36 cellular contexts compared by ENCODE assay signal in the genomic region with DNA sequence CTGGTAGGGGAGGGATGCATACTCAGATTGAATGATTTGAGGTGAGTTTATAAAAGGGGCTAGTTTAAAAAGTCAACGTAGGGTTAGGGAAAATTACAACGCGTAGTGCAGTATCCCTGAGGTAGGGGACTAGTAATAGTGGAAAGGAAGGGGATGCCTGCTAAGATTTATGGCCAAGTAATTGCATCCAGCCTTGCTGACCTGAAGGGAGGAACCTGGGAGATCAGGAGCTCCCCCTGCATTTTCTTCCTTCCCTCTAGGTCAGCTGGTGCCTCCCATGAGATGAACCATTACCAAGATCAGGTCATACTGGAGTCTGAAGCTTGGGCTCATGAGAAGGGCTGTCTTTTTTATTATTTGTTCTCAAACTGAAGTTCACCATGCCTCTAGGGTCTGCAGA.
"Had no signal": no experiment of that assay in that cellular context is flagged by ENCODE, and none has a peak within 500 bp of the region (broad histone marks: within the 10 kb centered on the region; RNA-seq: fewer than 3 reads in every experiment).

No MANE protein-coding gene starts in this region.

- H3K27me3 Mint-ChIP-seq: activated naive CD4-positive, alpha-beta T cell treated with anti-CD3 and anti-CD28 coated beads, Interleukin-2, amount 10 ng/mL, durations not matched to agents 7 days and 5 days; activated naive CD8-positive, alpha-beta T cell; activated naive CD8-positive, alpha-beta T cell treated with anti-CD3 and anti-CD28 coated beads for 36 hours; activated naive CD8-positive, alpha-beta T cell treated with anti-CD3 and anti-CD28 coated beads, Interleukin-2, amount 10 ng/mL, durations not matched to agents 7 days and 5 days; activated naive CD8-positive, alpha-beta T cell treated with anti-CD3 and anti-CD28 coated beads, Interleukin-2, amount 50 U/mL, for 24 hours; activated T-cell treated with anti-CD3 and anti-CD28 coated beads, Interleukin-2, amount 50 U/mL, for 24 hours; activated T-helper 17 cell treated with anti-CD3 and anti-CD28 coated beads, Interleukin-2, amount 50 U/mL, for 72 hours; central memory CD8-positive, alpha-beta T cell had no signal

- DNase-seq: activated effector memory CD4-positive, alpha-beta T cell treated with anti-CD3 and anti-CD28 coated beads, Interleukin-2, amount 50 U/mL, for 16 hours; activated effector memory CD4-positive, alpha-beta T cell treated with Interleukin-2 at 50 U/mL for 16 hours; activated gamma-delta T cell; activated gamma-delta T cell treated with Interleukin-2 at 50 U/mL for 16 hours; activated naive CD4-positive, alpha-beta T cell; activated naive CD4-positive, alpha-beta T cell treated with anti-CD3 and anti-CD28 coated beads for 36 hours; activated naive CD4-positive, alpha-beta T cell treated with anti-CD3 and anti-CD28 coated beads, Interleukin-2, amount 10 ng/mL, durations not matched to agents 7 days and 5 days; activated naive CD4-positive, alpha-beta T cell treated with anti-CD3 and anti-CD28 coated beads, Interleukin-2, amount 50 U/mL, for 16 hours; activated naive CD4-positive, alpha-beta T cell treated with Interleukin-2 at 50 U/mL for 16 hours; activated naive CD8-positive, alpha-beta T cell treated with anti-CD3 and anti-CD28 coated beads for 36 hours; activated naive CD8-positive, alpha-beta T cell treated with anti-CD3 and anti-CD28 coated beads, Interleukin-2, amount 10 ng/mL, durations not matched to agents 7 days and 5 days; activated naive CD8-positive, alpha-beta T cell treated with anti-CD3 and anti-CD28 coated beads, Interleukin-2, amount 50 U/mL, for 24 hours; activated T-cell treated with anti-CD3 and anti-CD28 coated beads for 4 hours; activated T-cell treated with anti-CD3 and anti-CD28 coated beads, Interleukin-2, amount 50 U/mL, for 1 hour; activated T-cell treated with anti-CD3 and anti-CD28 coated beads, Interleukin-2, amount 50 U/mL, for 24 hours; activated T-cell treated with anti-CD3 and anti-CD28 coated beads, Interleukin-2, amount 50 U/mL, for 4 hours; activated T-cell treated with anti-CD3 and anti-CD28 coated beads, Interleukin-2, amount 50 U/mL, for 48 hours; activated T-cell treated with anti-CD3 and anti-CD28 coated beads, Interleukin-2, amount 50 U/mL, for 72 hours; adrenal gland; amniotic stem cell; amygdala; anterior cingulate cortex; aorta; body of pancreas; brain microvascular endothelial cell; caudate nucleus; central memory CD4-positive, alpha-beta T cell; cerebellar nuclear complex had no signal

- H3K4me1 Mint-ChIP-seq: activated naive CD4-positive, alpha-beta T cell treated with anti-CD3 and anti-CD28 coated beads, Interleukin-2, amount 10 ng/mL, durations not matched to agents 7 days and 5 days; activated naive CD4-positive, alpha-beta T cell treated with anti-CD3 and anti-CD28 coated beads, Interleukin-2, amount 50 U/mL, for 24 hours; activated naive CD8-positive, alpha-beta T cell treated with anti-CD3 and anti-CD28 coated beads for 36 hours; activated naive CD8-positive, alpha-beta T cell treated with anti-CD3 and anti-CD28 coated beads, Interleukin-2, amount 10 ng/mL, durations not matched to agents 7 days and 5 days; activated naive CD8-positive, alpha-beta T cell treated with anti-CD3 and anti-CD28 coated beads, Interleukin-2, amount 50 U/mL, for 24 hours; activated T-helper 17 cell treated with anti-CD3 and anti-CD28 coated beads, Interleukin-2, amount 50 U/mL, for 72 hours; brain; central memory CD8-positive, alpha-beta T cell had no signal

- H3K27ac Mint-ChIP-seq: activated naive CD4-positive, alpha-beta T cell treated with anti-CD3 and anti-CD28 coated beads for 36 hours; activated naive CD4-positive, alpha-beta T cell treated with anti-CD3 and anti-CD28 coated beads, Interleukin-2, amount 10 ng/mL, durations not matched to agents 7 days and 5 days; activated naive CD4-positive, alpha-beta T cell treated with anti-CD3 and anti-CD28 coated beads, Interleukin-2, amount 50 U/mL, for 24 hours; activated naive CD4-positive, alpha-beta T cell treated with anti-CD3 and anti-CD28 coated beads, Interleukin-2, amount 50 U/mL, for 72 hours; activated naive CD8-positive, alpha-beta T cell; activated naive CD8-positive, alpha-beta T cell treated with anti-CD3 and anti-CD28 coated beads for 36 hours; activated naive CD8-positive, alpha-beta T cell treated with anti-CD3 and anti-CD28 coated beads, Interleukin-2, amount 10 ng/mL, durations not matched to agents 7 days and 5 days; activated naive CD8-positive, alpha-beta T cell treated with anti-CD3 and anti-CD28 coated beads, Interleukin-2, amount 50 U/mL, for 24 hours; activated T-cell treated with anti-CD3 and anti-CD28 coated beads, Interleukin-2, amount 50 U/mL, for 24 hours; activated T-cell treated with anti-CD3 and anti-CD28 coated beads, Interleukin-2, amount 50 U/mL, for 72 hours; activated T-helper 1 cell treated with anti-CD3 and anti-CD28 coated beads, Interleukin-12 subunit alpha, Interleukin-12 subunit beta, Interleukin-2, Interleukin-4 antibody, amounts not matched to agents 30 ng/mL and 10 ng/mL and 1 ng/mL, durations not matched to agents 14 hours and 24 hours and 36 hours; activated T-helper 17 cell treated with anti-CD3 and anti-CD28 coated beads, Interleukin-2, amount 50 U/mL, for 72 hours; activated T-helper 2 cell treated with anti-CD3 and anti-CD28 coated beads, Interferon-gamma antibody, Interleukin-2, Interleukin-4, amounts not matched to agents 10 μg/mL and 5 μg/mL and 100 μg/mL, durations not matched to agents 14 hours and 24 hours and 36 hours; brain had no signal

- H3K36me3 Mint-ChIP-seq: activated naive CD4-positive, alpha-beta T cell treated with anti-CD3 and anti-CD28 coated beads, Interleukin-2, amount 10 ng/mL, durations not matched to agents 7 days and 5 days; activated naive CD4-positive, alpha-beta T cell treated with anti-CD3 and anti-CD28 coated beads, Interleukin-2, amount 50 U/mL, for 24 hours; activated naive CD4-positive, alpha-beta T cell treated with anti-CD3 and anti-CD28 coated beads, Interleukin-2, amount 50 U/mL, for 72 hours; activated naive CD8-positive, alpha-beta T cell; activated naive CD8-positive, alpha-beta T cell treated with anti-CD3 and anti-CD28 coated beads for 36 hours; activated naive CD8-positive, alpha-beta T cell treated with anti-CD3 and anti-CD28 coated beads, Interleukin-2, amount 10 ng/mL, durations not matched to agents 7 days and 5 days; brain had no signal

- H3K4me3 Mint-ChIP-seq: activated naive CD4-positive, alpha-beta T cell treated with anti-CD3 and anti-CD28 coated beads for 36 hours; activated naive CD4-positive, alpha-beta T cell treated with anti-CD3 and anti-CD28 coated beads, Interleukin-2, amount 10 ng/mL, durations not matched to agents 7 days and 5 days; activated naive CD4-positive, alpha-beta T cell treated with anti-CD3 and anti-CD28 coated beads, Interleukin-2, amount 50 U/mL, for 24 hours; activated naive CD8-positive, alpha-beta T cell; activated naive CD8-positive, alpha-beta T cell treated with anti-CD3 and anti-CD28 coated beads for 36 hours; activated naive CD8-positive, alpha-beta T cell treated with anti-CD3 and anti-CD28 coated beads, Interleukin-2, amount 10 ng/mL, durations not matched to agents 7 days and 5 days; activated naive CD8-positive, alpha-beta T cell treated with anti-CD3 and anti-CD28 coated beads, Interleukin-2, amount 50 U/mL, for 24 hours; activated T-cell treated with anti-CD3 and anti-CD28 coated beads, Interleukin-2, amount 50 U/mL, for 24 hours; activated T-cell treated with anti-CD3 and anti-CD28 coated beads, Interleukin-2, amount 50 U/mL, for 4 hours; activated T-cell treated with anti-CD3 and anti-CD28 coated beads, Interleukin-2, amount 50 U/mL, for 72 hours; activated T-helper 1 cell treated with anti-CD3 and anti-CD28 coated beads, Interleukin-12 subunit alpha, Interleukin-12 subunit beta, Interleukin-2, Interleukin-4 antibody, amounts not matched to agents 30 ng/mL and 10 ng/mL and 1 ng/mL, durations not matched to agents 14 hours and 24 hours and 36 hours; activated T-helper 17 cell treated with anti-CD3 and anti-CD28 coated beads, Interleukin-2, amount 50 U/mL, for 72 hours; brain; central memory CD8-positive, alpha-beta T cell had no signal

- ATAC-seq: activated naive CD4-positive, alpha-beta T cell treated with anti-CD3 and anti-CD28 coated beads, Interleukin-2, amount 50 U/mL, for 72 hours; activated naive CD8-positive, alpha-beta T cell treated with anti-CD3 and anti-CD28 coated beads, Interleukin-2, amount 50 U/mL, for 24 hours; activated T-cell treated with anti-CD3 and anti-CD28 coated beads, Interleukin-2, amount 50 U/mL, for 4 hours; activated T-cell treated with anti-CD3 and anti-CD28 coated beads, Interleukin-2, amount 50 U/mL, for 72 hours; activated T-helper 17 cell treated with anti-CD3 and anti-CD28 coated beads, Interleukin-2, amount 50 U/mL, for 72 hours; body of pancreas had no signal

- H3K9me3 Mint-ChIP-seq: brain had no signal
